16 cellular contexts compared by ENCODE assay signal in genomic region chr10:43214071-43214955, GRCh38. TPM values are rescaled to one million over a fixed set of nuclear protein-coding genes. Genes with fewer than 3 reads are reported as not detected.
DNase-seq lines count a peak whose midpoint lies in the region; ATAC-seq, FAIRE-seq and TF ChIP-seq lines count a peak whose summit lies in the region.
"Had no signal": no experiment of that assay in that cellular context is flagged by ENCODE, and none has a peak within 500 bp of the region (broad histone marks: within the 10 kb centered on the region; RNA-seq: fewer than 3 reads in every experiment).

No MANE protein-coding gene starts in this region.

- no peak overlapping the region for H3K4me3 ChIP-seq in K562
- H3K4me3 ChIP-seq in kidney (ENCODE audit: low read length in 2 of 2) = no peak overlapping the region
- H3K4me3 ChIP-seq in OCI-LY7 (ENCODE audit: low read depth, low read length, poor library complexity, severe bottlenecking) = no peak overlapping the region
- H3K4me3 ChIP-seq: lung had no signal

- H3K27ac ChIP-seq in K562 (ENCODE audit: extremely low read depth, low read depth, low read length) (no peak overlapping the region), kidney (ENCODE audit: low read depth in 2 of 2, low read length in 2 of 2) (no peak overlapping the region), OCI-LY7 (ENCODE audit: low read depth, low read length, poor library complexity, severe bottlenecking) (no peak overlapping the region)

- no peaks in the 10 kb centered on the region for H3K36me3 ChIP-seq in K562 (ENCODE audit: control insufficient read depth, insufficient read depth, low read length)
- H3K36me3 ChIP-seq in kidney (ENCODE audit: control insufficient read depth in 1 of 2, insufficient read depth in 2 of 2, low read length in 2 of 2) = no peaks in the 10 kb centered on the region
- H3K36me3 ChIP-seq in OCI-LY7 (ENCODE audit: insufficient read depth, low read length) = no peaks in the 10 kb centered on the region

- BruUV-seq in K562 (replicated peaks; lab: Mats Ljungman, UMichigan) = no TSS peak
- no TSS peak for BruUV-seq in OCI-LY7 (replicated peaks; lab: Mats Ljungman, UMichigan)

- TF ChIP-seq EP300 in K562 (IDR thresholded peaks at IDR 0.05; ENCODE audit: low read length) = no peak

- H3K9me3 Mint-ChIP-seq in progenitor cell of endocrine pancreas (ENCODE audit: low read depth) = no peaks in the 10 kb centered on the region
- H3K9me3 Mint-ChIP-seq: nephron had no signal

- peaks cover 0 to 19% of the 10 kb centered on the region in 2 experiments; a peak in 2 of 5 replicates for H3K4me1 ChIP-seq in K562 (replicated peaks in 1 of 2; ENCODE audit: control insufficient read depth in 2 of 2, insufficient read depth in 2 of 2, low read length in 2 of 2)
- no peaks in the 10 kb centered on the region for H3K4me1 ChIP-seq in kidney (ENCODE audit: control insufficient read depth in 1 of 2, insufficient read depth in 1 of 2, low read depth in 1 of 2, low read length in 2 of 2)
- H3K4me1 ChIP-seq in OCI-LY7 (ENCODE audit: insufficient read depth, low read length, poor library complexity, severe bottlenecking) = peaks cover 7% of the 10 kb centered on the region

- peaks cover 25% of the 10 kb centered on the region; the same call in 1 of the 2 replicates for H4K20me1 ChIP-seq in K562 (replicated peaks; ENCODE audit: control insufficient read depth, insufficient read depth, low read length)
- H4K20me1 ChIP-seq in OCI-LY7 (ENCODE audit: insufficient read depth, low read length) = no peaks in the 10 kb centered on the region

- CTCF ChIA-PET in K562 (lab: Yijun Ruan, JAX; ENCODE audit: low intra/inter-chr PET ratio) (no interaction called here), OCI-LY7 (lab: Charles Lee; ENCODE audit: unreplicated experiment) (interaction anchor here (1.8 kb wide), 1 partner anchor 9 kb away, joined by 10 read pairs; no protein-coding TSS in a partner anchor)

- intact Hi-C loops in K562 (cut with micrococcal nuclease) (no loop called here), kidney (cut with DNase I) (no loop called here), OCI-LY7 (cut with micrococcal nuclease; ENCODE audit: unreplicated experiment) (no loop called here)

- H2AFZ ChIP-seq in K562 (ENCODE audit: low read depth, low read length) (no peak overlapping the region), OCI-LY7 (ENCODE audit: low read length) (no peak overlapping the region)

- H3K9ac ChIP-seq in K562 (ENCODE audit: insufficient read depth in 1 of 2, low read depth in 2 of 2, low read length in 2 of 2) (peak overlapping the region in 1 of 2 experiments; percentile 76; a peak in 1 of 4 replicates), kidney (ENCODE audit: low read length in 2 of 2) (no peak overlapping the region)

- peaks cover 36 to 91% of the 10 kb centered on the region in 2 experiments for H3K27me3 ChIP-seq in K562 (ENCODE audit: control insufficient read depth in 2 of 2, insufficient read depth in 2 of 2, low read length in 2 of 2)

- H3K9me2 ChIP-seq in OCI-LY7 (ENCODE audit: insufficient read depth, low read length) = no peaks in the 10 kb centered on the region

- H3K79me2 ChIP-seq in K562 (ENCODE audit: control insufficient read depth, insufficient read depth, low read length) (no peaks in the 10 kb centered on the region), OCI-LY7 (ENCODE audit: insufficient read depth, low read depth, low read length) (no peaks in the 10 kb centered on the region)

- no peaks in the 10 kb centered on the region for H3K9me1 ChIP-seq in K562 (ENCODE audit: control insufficient read depth, insufficient read depth, low read length)

- TF ChIP-seq CTCF in K562 (IDR thresholded peaks at IDR 0.05 in 2 of 3, conservative IDR thresholded peaks at IDR 0.05 in 1 of 3; ENCODE audit: insufficient read depth in 2 of 3, low read depth in 1 of 3, low read length in 3 of 3) (no peak), kidney (IDR thresholded peaks at IDR 0.05; ENCODE audit: borderline replicate concordance, extremely low read depth, insufficient read depth) (no peak), progenitor cell of endocrine pancreas (IDR thresholded peaks at IDR 0.05; ENCODE audit: unreplicated experiment) (no peak), OCI-LY7 (conservative IDR thresholded peaks at IDR 0.05; ENCODE audit: low read length) (no peak)

- no peak for TF ChIP-seq POLR2A in K562 (conservative IDR thresholded peaks at IDR 0.05)

- FAIRE-seq in K562 (lab: Jason Lieb, UNC) = no peak
- no peak for FAIRE-seq in kidney (lab: Jason Lieb, UNC)

- H3K4me1 Mint-ChIP-seq in progenitor cell of endocrine pancreas (ENCODE audit: low read depth) = no peaks in the 10 kb centered on the region

- peaks cover 8% of the 10 kb centered on the region for H3K27me3 Mint-ChIP-seq in progenitor cell of endocrine pancreas

- ATAC-seq in K562 (no peak), HG03108 (IDR thresholded peaks at IDR 0.05; ENCODE audit: unreplicated experiment) (no peak), HG03196 (IDR thresholded peaks at IDR 0.05; ENCODE audit: unreplicated experiment) (no peak)

- H3K4me2 ChIP-seq in K562 (ENCODE audit: insufficient read depth, low read length) (no peak overlapping the region), OCI-LY7 (ENCODE audit: low read length) (no peak overlapping the region)

- H3K4me3 Mint-ChIP-seq in progenitor cell of endocrine pancreas (ENCODE audit: low read depth) = no peak overlapping the region
- H3K4me3 Mint-ChIP-seq: nephron had no signal

- in situ Hi-C loops in K562 (cut with MboI) = no loop called here

- no peaks in the 10 kb centered on the region for H3K9me3 ChIP-seq in K562 (replicated peaks; ENCODE audit: control insufficient read depth, insufficient read depth, low read depth, low read length)
- no peaks in the 10 kb centered on the region for H3K9me3 ChIP-seq in kidney (ENCODE audit: control insufficient read depth in 1 of 2, low read length in 2 of 2)
- no peaks in the 10 kb centered on the region for H3K9me3 ChIP-seq in OCI-LY7 (ENCODE audit: low read length)

- H3K27ac Mint-ChIP-seq in progenitor cell of endocrine pancreas = no peak overlapping the region
- H3K27ac Mint-ChIP-seq: nephron had no signal

- POLR2A ChIA-PET in K562 (lab: Yijun Ruan, JAX) = interaction anchor here (0.6 to 2.5 kb wide), 7 partner anchors 9 to 404 kb away, joined by 3 to 12 read pairs (median 5); no protein-coding TSS in a partner anchor
- POLR2A ChIA-PET in OCI-LY7 (lab: Charles Lee) = interaction anchor here (0.6 to 1.4 kb wide), 3 partner anchors 9 to 213 kb away, joined by 3 to 4 read pairs (median 4); no protein-coding TSS in a partner anchor

- no peaks in the 10 kb centered on the region for H3K36me3 Mint-ChIP-seq in progenitor cell of endocrine pancreas (ENCODE audit: insufficient read depth)

- no peak for TF ChIP-seq RAD21 in K562 (CRISPR knock-in tag; conservative IDR thresholded peaks at IDR 0.05 in 1 of 2, IDR thresholded peaks at IDR 0.05 in 1 of 2)

- WGBS in K562 (ENCODE audit: insufficient coverage, low coverage, missing lambda C conversion rate) = 2% methylated on average over 15 of the region's 15 CpGs

- DNase-seq in AG08395 (ENCODE audit: low spot score) = peak; percentile 50
- DNase-seq in HCEC 1CT = peak; percentile 40
- no peak for DNase-seq in K562 (ENCODE audit: extremely low read depth in 1 of 4, low spot score in 3 of 4)
- DNase-seq in kidney = peak; percentile 34
- DNase-seq in progenitor cell of endocrine pancreas (ENCODE audit: low spot score, unreplicated experiment) = no peak
- no peak for DNase-seq in OCI-LY7 (ENCODE audit: low spot score)
- DNase-seq: activated gamma-delta T cell, AML-193, Kasumi-1, NCI-H187, NCI-H510A treated with DMSO at 0.1 percent for 48 hours, RPMI8226 had no signal

TF ChIP-seq in K562, 482 proteins besides CTCF, POLR2A, EP300 and RAD21 (continues in another document):
- TF ChIP-seq JUND (IDR thresholded peaks at IDR 0.05; ENCODE audit: borderline replicate concordance, low read depth, low read length) (0 out of 2 replicates have a peak, but pooled peaks have one; percentile 9), JUND (tag; IDR thresholded peaks at IDR 0.05; ENCODE audit: borderline replicate concordance, low read depth, low read length) (no peak), NFRKB (IDR thresholded peaks at IDR 0.05; ENCODE audit: low read depth) (no peak), GABPB2 (CRISPR knock-in tag; conservative IDR thresholded peaks at IDR 0.05) (no peak)
- TF ChIP-seq, protein P1, sequence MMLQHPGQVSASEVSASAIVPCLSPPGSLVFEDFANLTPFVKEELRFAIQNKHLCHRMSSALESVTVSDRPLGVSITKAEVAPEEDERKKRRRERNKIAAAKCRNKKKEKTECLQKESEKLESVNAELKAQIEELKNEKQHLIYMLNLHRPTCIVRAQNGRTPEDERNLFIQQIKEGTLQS (IDR thresholded peaks at IDR 0.05) = peak; percentile 40
- TF ChIP-seq, protein P1 (CRISPR knock-in tag; conservative IDR thresholded peaks at IDR 0.05) = no peak

RNA-seq across cellular contexts. Expression of gene RASGEF1A, which starts 52.6 kb away (rescaled TPM):
- total RNA-seq in K562 (2011; cell fraction: chromatin; rRNA removed; ENCODE audit: low replicate concordance) = 16.2 and 38.5 TPM in 2 replicates
- 29.0 and 30.1 TPM in 2 replicates for total RNA-seq in K562 (2011; cell fraction: nucleolus; rRNA removed)
- total RNA-seq in K562 (2011; cell fraction: nucleoplasm; rRNA removed) = 17.3 and 19.3 TPM in 2 replicates
- total RNA-seq in K562 (2014; rRNA removed) (29.7 and 32.0 TPM in 2 replicates), K562 (2014; rRNA removed; fragmentation: Illumina TruSeq; extraction: Trizol) (8.1 and 9.2 TPM in 2 replicates), K562 (2015; rRNA removed; fragmentation: Illumina TruSeq; extraction: Trizol) (9.8 and 10.2 TPM in 2 replicates), K562 (2021) (20.9 and 21.5 TPM in 2 replicates), kidney (3.6 TPM), progenitor cell of endocrine pancreas (1.2 and 2.2 TPM in 2 replicates), OCI-LY7 (2022) (0.35 and 0.55 TPM in 2 replicates)
- polyA plus RNA-seq in K562 (2011; rRNA removed) (25.3 and 28.7 TPM in 2 replicates), K562 (2014; fragmentation: Illumina TruSeq; extraction: Trizol) (14.7 and 18.9 TPM in 2 replicates), K562 (2014; fragmentation: Nextera tagmentation; extraction: Ambion mirVana) (1 to 10 TPM; 1.6 to 2.9 TPM), K562 (2014; rRNA removed) (24.2 and 27.9 TPM in 2 replicates), kidney (ENCODE audit: insufficient read depth, low read depth, low replicate concordance) (2.8 TPM)
- polyA plus RNA-seq in K562 (2011; cell fraction: cytosol; rRNA removed) = 27.5 and 49.3 TPM in 2 replicates
- 38.8 and 68.7 TPM in 2 replicates for polyA plus RNA-seq in K562 (2011; cell fraction: nucleus; rRNA removed)
- 7.4 and 13.1 TPM in 2 replicates for polyA plus RNA-seq in K562 (2012)
- polyA minus RNA-seq in K562 (2011; rRNA and poly(A)+ RNA removed) = 9.3 and 18.5 TPM in 2 replicates
- polyA minus RNA-seq in K562 (2011; cell fraction: cytosol; rRNA and poly(A)+ RNA removed) = 19.4 and 20.6 TPM in 2 replicates
- polyA minus RNA-seq in K562 (2011; cell fraction: nucleus; rRNA and poly(A)+ RNA removed) = 21.3 TPM in 2 replicates
- total RNA-seq in OCI-LY7 (2014; rRNA removed; shearing (Covaris generic)) = 0.06 and 0.36 TPM in 2 replicates

Comparison
In these comparisons a context has a peak if more than half of its experiments do, and no peak if none do; other contexts are left out.
1. DNase-seq: peak in AG08395 (single experiment), HCEC 1CT (single experiment) and kidney (single experiment); none in K562 (0 of 4), progenitor cell of endocrine pancreas (single experiment) and OCI-LY7 (single experiment).